8 cellular contexts compared by ENCODE assay signal in the genomic region with DNA sequence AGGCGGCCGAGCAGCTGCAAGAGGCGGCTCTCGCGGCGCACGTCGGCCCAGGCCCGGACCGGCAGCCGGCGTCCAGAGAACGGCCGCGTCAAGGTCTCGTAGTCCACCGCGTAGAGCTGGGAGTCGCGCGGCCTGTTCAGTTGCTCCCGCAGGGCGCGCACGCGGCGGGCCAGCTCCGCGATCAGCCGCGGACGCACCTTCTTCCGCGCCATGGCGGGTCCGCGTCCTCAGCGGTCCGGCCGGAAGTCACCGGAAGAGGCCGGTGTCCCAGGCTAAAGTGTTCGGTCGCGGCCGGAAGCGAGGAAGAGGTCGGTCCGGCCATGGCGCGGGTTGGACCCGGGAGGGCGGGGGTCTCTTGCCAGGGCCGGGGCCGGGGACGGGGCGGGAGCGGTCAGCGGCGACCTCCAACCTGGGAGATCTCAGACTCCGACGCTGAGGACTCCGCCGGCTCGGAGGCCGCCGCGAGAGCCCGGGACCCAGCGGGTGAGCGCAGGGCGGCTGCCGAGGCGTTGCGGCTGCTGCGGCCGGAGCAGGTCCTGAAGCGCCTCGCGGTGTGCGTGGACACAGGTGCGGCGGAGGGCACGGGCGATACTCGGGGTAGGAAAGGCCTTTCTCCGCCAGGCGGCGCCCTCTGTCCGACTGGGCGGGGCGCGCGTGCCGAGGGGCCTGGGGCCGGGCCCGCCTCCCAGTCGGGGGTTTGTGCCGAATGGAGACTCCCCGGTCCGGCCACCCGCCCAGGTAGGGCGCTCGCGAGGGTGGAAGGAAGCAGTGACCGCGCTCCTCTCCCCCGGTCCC. TPM values are rescaled to one million over a fixed set of nuclear protein-coding genes. Genes with fewer than 3 reads are reported as not detected.
DNase-seq lines count a peak whose midpoint lies in the region; ATAC-seq and TF ChIP-seq lines count a peak whose summit lies in the region.

A gene (minus strand): TSS at position 227 of the 795 bp plus-strand sequence. CDS start 15 bp downstream, at position 212.

- POLR2A ChIA-PET in AG04450 (lab: Yijun Ruan, JAX): interaction anchor here (0.6 to 1.8 kb wide), 6 partner anchors 9 to 53 kb away, joined by 3 to 17 read pairs (median 5); a partner anchor contains a TSS

- H3K27ac ChIP-seq in AG04450 (ENCODE audit: low read depth, low read length): peak within 1 kb of the TSS; percentile 39
- peak within 1 kb of the TSS; percentile 82 for H3K27ac ChIP-seq in effector memory CD4-positive, alpha-beta T cell (ENCODE audit: insufficient read depth, low read length, poor library complexity, severe bottlenecking)

- peak within 1 kb of the TSS; percentile 77 for H3K4me3 ChIP-seq in AG04450 (ENCODE audit: low read depth, low read length)
- peak within 1 kb of the TSS; percentile 95 for H3K4me3 ChIP-seq in effector memory CD4-positive, alpha-beta T cell (ENCODE audit: insufficient read depth, low read depth, low read length, poor library complexity, severe bottlenecking)

- H3K27me3 Mint-ChIP-seq in memory B cell: no peaks in the 10 kb centered on the region

- DNase-seq in AG04450 (ENCODE audit: low read depth, low spot score): peak; percentile 42
- DNase-seq in NCI-H82 (lab: John Stamatoyannopoulos, UW): peak; percentile 91
- peak; percentile 44 to 69 for DNase-seq in activated CD8-positive, alpha-beta memory T cell treated with anti-CD3 and anti-CD28 coated beads for 1 hour (ENCODE audit: extremely low read depth in 1 of 2, low read depth in 1 of 2)
- DNase-seq in effector memory CD4-positive, alpha-beta T cell: peak; percentile 54 to 69 (median 57)
- DNase-seq in memory B cell (ENCODE audit: low spot score in 2 of 2): peak; percentile 77 to 87
- DNase-seq in stimulated activated CD8-positive, alpha-beta memory T cell treated with anti-CD3 and anti-CD28 coated beads, Interleukin-12 subunit alpha, Interleukin-12 subunit beta, amount 100 ng/mL, for 1 hour (ENCODE audit: low read depth): peak; percentile 60

- TF ChIP-seq CTCF in AG04450 (IDR thresholded peaks at IDR 0.05; ENCODE audit: low read depth, low read length): peak; percentile 68

- ATAC-seq in GM18907 (IDR thresholded peaks at IDR 0.05; ENCODE audit: unreplicated experiment): peak; percentile 51
- ATAC-seq in HG03460 (IDR thresholded peaks at IDR 0.05; ENCODE audit: unreplicated experiment): peak; percentile 43
- peak; percentile 56 for ATAC-seq in memory B cell (ENCODE audit: low read depth)

- peaks cover 6% of the 10 kb centered on the region; the same call in 1 of the 2 replicates for H3K9me3 ChIP-seq in AG04450 (ENCODE audit: control insufficient read depth, insufficient read depth, low read length)
- H3K9me3 ChIP-seq in effector memory CD4-positive, alpha-beta T cell (ENCODE audit: control insufficient read depth, low read length): no peaks in the 10 kb centered on the region

- H3K36me3 Mint-ChIP-seq in memory B cell: peaks cover 4% of the 10 kb centered on the region

- no peaks in the 10 kb centered on the region for H3K9me3 Mint-ChIP-seq in memory B cell

- H3K4me1 ChIP-seq in effector memory CD4-positive, alpha-beta T cell (ENCODE audit: control insufficient read depth, insufficient read depth, low read length, poor library complexity, severe bottlenecking): peaks cover 27% of the 10 kb centered on the region

- peak within 1 kb of the TSS; percentile 83 for H3K27ac Mint-ChIP-seq in memory B cell

- H3K36me3 ChIP-seq in effector memory CD4-positive, alpha-beta T cell (ENCODE audit: control insufficient read depth, insufficient read depth, low read length): peaks cover 34% of the 10 kb centered on the region

- peaks cover 7% of the 10 kb centered on the region for H3K4me1 Mint-ChIP-seq in memory B cell

- CTCF ChIA-PET in AG04450 (lab: Charles Lee): interaction anchor here (0.9 to 1.2 kb wide), 2 partner anchors 9 to 10 kb away, joined by 3 to 6 read pairs; a partner anchor contains a TSS

- H3K27me3 ChIP-seq in AG04450 (ENCODE audit: control insufficient read depth, insufficient read depth, low read length): no peaks in the 10 kb centered on the region
- no peaks in the 10 kb centered on the region for H3K27me3 ChIP-seq in effector memory CD4-positive, alpha-beta T cell (replicated peaks; ENCODE audit: control insufficient read depth, insufficient read depth, low read length, poor library complexity, severe bottlenecking)

- peak within 1 kb of the TSS; percentile 90 for H3K4me3 Mint-ChIP-seq in memory B cell

RNA-seq across cellular contexts. Expression of the gene that starts here (rescaled TPM):
- 55.8 and 62.2 TPM in 2 replicates for polyA plus RNA-seq in AG04450 (2011; rRNA removed)
- polyA minus RNA-seq in AG04450 (2011; rRNA and poly(A)+ RNA removed): 18.3 and 18.8 TPM in 2 replicates

Comparison
In these comparisons a context has a peak if more than half of its experiments do, and no peak if none do; other contexts are left out.
1. Peak in every context shown above with its lines: DNase-seq, ATAC-seq, H3K4me3 ChIP-seq and H3K27ac ChIP-seq.